8 cellular contexts compared by ENCODE assay signal in genomic region chr9:41359116-41359515, GRCh38.
DNase-seq lines count a peak whose midpoint lies in the region; ATAC-seq and TF ChIP-seq lines count a peak whose summit lies in the region.
"Not testable (repeated sequence)": the region's sequence is repeated elsewhere in the genome, so short reads cannot be mapped to it uniquely, and the experiment has no call there.

No MANE protein-coding gene starts in this region.

- not testable (repeated sequence) for H3K27me3 ChIP-seq in IMR-90 (ENCODE audit: control insufficient read depth, insufficient read depth, low read length); osteoblast (ENCODE audit: insufficient read depth, low read length); thymus (ENCODE audit: control insufficient read depth, insufficient read depth)

- H2AK9ac ChIP-seq in IMR-90 (replicated peaks; ENCODE audit: low read depth, low read length, poor library complexity): not testable (repeated sequence)

- peak overlapping the region; percentile 75; the same call in 1 of the 2 replicates for H3K18ac ChIP-seq in IMR-90 (ENCODE audit: low read depth, low read length)

- ATAC-seq in IMR-90 (ENCODE audit: low read depth): peak; percentile 66
- peak; percentile 31 to 65 for ATAC-seq in activated T-cell treated with anti-CD3 and anti-CD28 coated beads, Interleukin-2, amount 50 U/mL, for 72 hours (replicated peaks in 1 of 2)
- peak; percentile 64 for ATAC-seq in effector memory CD8-positive, alpha-beta T cell (replicated peaks)

- H4K20me1 ChIP-seq in IMR-90 (ENCODE audit: insufficient read depth, low read length); osteoblast (ENCODE audit: insufficient read depth, low read length): not testable (repeated sequence)

- H3K4me2 ChIP-seq in IMR-90 (ENCODE audit: low read depth, low read length): peak overlapping the region; percentile 91
- H3K4me2 ChIP-seq in osteoblast (ENCODE audit: insufficient read depth, low read length): peak overlapping the region; percentile 67

- peak overlapping the region; percentile 99 for H3K4me3 ChIP-seq in IMR-90 (ENCODE audit: insufficient read depth, low read depth, low read length)
- peak overlapping the region; percentile 75 for H3K4me3 ChIP-seq in osteoblast (ENCODE audit: insufficient read depth, low read length)
- peak overlapping the region; percentile 46 for H3K4me3 ChIP-seq in thymus (ENCODE audit: low read length)

- not testable (repeated sequence) for H3K36me3 ChIP-seq in IMR-90 (ENCODE audit: control insufficient read depth, insufficient read depth, low read length); osteoblast (ENCODE audit: insufficient read depth, low read length); thymus (ENCODE audit: control insufficient read depth, insufficient read depth)

- TF ChIP-seq RAD21 in IMR-90 (IDR thresholded peaks at IDR 0.05; ENCODE audit: low read length): not testable (repeated sequence)

- no CpG with 5 or more reads among the region's 27 CpGs for WGBS in IMR-90 (ENCODE audit: extremely low coverage in 2 of 2, insufficient read length in 1 of 2), 2 experiments
- WGBS in thymus: under 1% methylated on average over 21 of the region's 27 CpGs

- H4K5ac ChIP-seq in IMR-90 (ENCODE audit: low read depth, low read length): not testable (repeated sequence)

- H2AK5ac ChIP-seq in IMR-90 (ENCODE audit: low read depth, low read length): not testable (repeated sequence)

- not testable (repeated sequence) for H2BK20ac ChIP-seq in IMR-90 (ENCODE audit: low read depth, low read length)

- not testable (repeated sequence) for H4K8ac ChIP-seq in IMR-90 (ENCODE audit: low read depth in 2 of 2, low read length in 2 of 2)

- H2BK120ac ChIP-seq in IMR-90 (ENCODE audit: low read depth, low read length): 0 out of 2 replicates have a peak overlapping the region, but pooled peaks have one; percentile 23

- H2BK5ac ChIP-seq in IMR-90 (ENCODE audit: low read depth, low read length, poor library complexity, severe bottlenecking): peak overlapping the region; percentile 82

- dilution Hi-C loops in IMR-90 (cut with HindIII; ENCODE audit: low sequenced_read_pairs, unreplicated experiment): not testable (repeated sequence)

- H3K4ac ChIP-seq in IMR-90 (ENCODE audit: low read depth, low read length): not testable (repeated sequence)

- not testable (repeated sequence) for H3K79me1 ChIP-seq in IMR-90 (ENCODE audit: low read depth in 1 of 2, low read length in 2 of 2)

- H3K56ac ChIP-seq in IMR-90 (ENCODE audit: extremely low read depth, insufficient read depth, low read length): not testable (repeated sequence)

- H3K27ac Mint-ChIP-seq in activated T-cell treated with anti-CD3 and anti-CD28 coated beads, Interleukin-2, amount 50 U/mL, for 72 hours: peak overlapping the region; percentile 91
- H3K27ac Mint-ChIP-seq in effector memory CD8-positive, alpha-beta T cell: peak overlapping the region; percentile 92 to 97

- H3K9me3 ChIP-seq in IMR-90 (ENCODE audit: control insufficient read depth, insufficient read depth, low read length); osteoblast (ENCODE audit: low read depth, low read length); thymus (ENCODE audit: control insufficient read depth): not testable (repeated sequence)

- H3K9me3 Mint-ChIP-seq in activated T-cell treated with anti-CD3 and anti-CD28 coated beads, Interleukin-2, amount 50 U/mL, for 72 hours; effector memory CD8-positive, alpha-beta T cell: not testable (repeated sequence)

- CTCF ChIA-PET in IMR-90 (lab: Yijun Ruan, JAX): not testable (repeated sequence)

- in situ Hi-C loops in IMR-90 (cut with MboI; ENCODE audit: low sequenced_read_pairs): not testable (repeated sequence)

- TF ChIP-seq CTCF in IMR-90 (conservative IDR thresholded peaks at IDR 0.05; ENCODE audit: low read depth, low read length); osteoblast (IDR thresholded peaks at IDR 0.05; ENCODE audit: extremely low read depth, low read depth, low read length): not testable (repeated sequence)

- peak overlapping the region; percentile 82; the same call in 1 of the 2 replicates for H3K23ac ChIP-seq in IMR-90 (ENCODE audit: low read depth, low read length)

- H3K36me3 Mint-ChIP-seq in activated T-cell treated with anti-CD3 and anti-CD28 coated beads, Interleukin-2, amount 50 U/mL, for 72 hours (ENCODE audit: insufficient read depth in 2 of 2); effector memory CD8-positive, alpha-beta T cell (ENCODE audit: insufficient read depth): not testable (repeated sequence)

- DNase-seq in EL: peak; percentile 15
- DNase-seq in IMR-90: peak; percentile 19
- DNase-seq in RPMI8226: peak; percentile 22
- DNase-seq in activated T-cell treated with anti-CD3 and anti-CD28 coated beads, Interleukin-2, amount 50 U/mL, for 72 hours: peak; percentile 12 to 24
- peak in 2 of 3 experiments; percentile 29 to 48 for DNase-seq in effector memory CD8-positive, alpha-beta T cell
- DNase-seq in iris pigment epithelial cell (ENCODE audit: low read depth): peak; percentile 9
- DNase-seq in osteoblast (ENCODE audit: insufficient read length, low spot score, missing footprints): not testable (repeated sequence)

- not testable (repeated sequence) for H3K4me1 ChIP-seq in IMR-90 (ENCODE audit: control insufficient read depth, insufficient read depth, low read length); osteoblast (ENCODE audit: insufficient read depth, low read length); thymus (ENCODE audit: control insufficient read depth, insufficient read depth, low read length)

- H3K4me3 Mint-ChIP-seq in activated T-cell treated with anti-CD3 and anti-CD28 coated beads, Interleukin-2, amount 50 U/mL, for 72 hours: peak overlapping the region; percentile 89 to 90
- H3K4me3 Mint-ChIP-seq in effector memory CD8-positive, alpha-beta T cell: peak overlapping the region; percentile 92 to 98

- not testable (repeated sequence) for H3K9me1 ChIP-seq in IMR-90 (ENCODE audit: insufficient read depth, low read length)

- H3K27me3 Mint-ChIP-seq in activated T-cell treated with anti-CD3 and anti-CD28 coated beads, Interleukin-2, amount 50 U/mL, for 72 hours (ENCODE audit: low read depth); effector memory CD8-positive, alpha-beta T cell: not testable (repeated sequence)

- POLR2A ChIA-PET in IMR-90 (lab: Charles Lee; ENCODE audit: unreplicated experiment): not testable (repeated sequence)

- not testable (repeated sequence) for H3K14ac ChIP-seq in IMR-90 (replicated peaks; ENCODE audit: low read depth, low read length)

- not testable (repeated sequence) for H3K79me2 ChIP-seq in osteoblast (ENCODE audit: insufficient read depth, low read length)

- peak overlapping the region; percentile 87 for H3K27ac ChIP-seq in IMR-90 (ENCODE audit: insufficient read depth, low read length)
- peak overlapping the region; percentile 48 for H3K27ac ChIP-seq in osteoblast (ENCODE audit: low read depth, low read length)
- H3K27ac ChIP-seq in thymus (ENCODE audit: low read depth): not testable (repeated sequence)

- peak overlapping the region; percentile 93 for H3K9ac ChIP-seq in IMR-90 (ENCODE audit: low read depth, low read length)

- not testable (repeated sequence) for BruUV-seq in IMR-90 (replicated peaks; lab: Mats Ljungman, UMichigan)

- H3K4me1 Mint-ChIP-seq in activated T-cell treated with anti-CD3 and anti-CD28 coated beads, Interleukin-2, amount 50 U/mL, for 72 hours (ENCODE audit: low read depth); effector memory CD8-positive, alpha-beta T cell (ENCODE audit: low read depth in 2 of 2): not testable (repeated sequence)

- not testable (repeated sequence) for H4K91ac ChIP-seq in IMR-90 (ENCODE audit: insufficient read depth, low read depth, low read length)

- intact Hi-C loops in IMR-90 (cut with micrococcal nuclease): not testable (repeated sequence)

- not testable (repeated sequence) for TF ChIP-seq POLR2A in IMR-90 (IDR thresholded peaks at IDR 0.05; ENCODE audit: low read depth, low read length)

- peak overlapping the region; percentile 63 for H2AFZ ChIP-seq in IMR-90 (replicated peaks; ENCODE audit: low read length, poor library complexity)
- peak overlapping the region; percentile 85 for H2AFZ ChIP-seq in osteoblast (ENCODE audit: low read length)

- H2BK15ac ChIP-seq in IMR-90 (ENCODE audit: low read depth, low read length): not testable (repeated sequence)

Comparison
In these comparisons a context has a peak if more than half of its experiments do, and no peak if none do; other contexts are left out.
1. H3K4me3 ChIP-seq: peak in every context shown above with its lines; median percentile 99 in IMR-90; 75 in osteoblast; 46 in thymus.